ENCODE assay signal across 14 cellular contexts in genomic region chr1:64031191-64031590, GRCh38.
DNase-seq lines count a peak whose midpoint lies in the region; ATAC-seq and TF ChIP-seq lines count a peak whose summit lies in the region.
"Had no signal": no experiment of that assay in that cellular context is flagged by ENCODE, and none has a peak within 500 bp of the region (broad histone marks: within the 10 kb centered on the region; RNA-seq: fewer than 3 reads in every experiment).

No MANE protein-coding gene starts in this region.

- H3K9me3 Mint-ChIP-seq in effector memory CD8-positive, alpha-beta T cell, result no peaks in the 10 kb centered on the region

- ATAC-seq in sciatic nerve, result peak; percentile 38
- no peak for ATAC-seq in effector memory CD8-positive, alpha-beta T cell (replicated peaks)

- no peaks in the 10 kb centered on the region for H3K36me3 Mint-ChIP-seq in effector memory CD8-positive, alpha-beta T cell (ENCODE audit: insufficient read depth)

- H3K4me1 Mint-ChIP-seq in effector memory CD8-positive, alpha-beta T cell (ENCODE audit: low read depth in 2 of 2), result no peaks in the 10 kb centered on the region
- H3K4me1 Mint-ChIP-seq: H9 had no signal

- no peak overlapping the region for H3K4me3 ChIP-seq in fibroblast of mammary gland (ENCODE audit: control insufficient read depth, low read depth, low read length)

- TF ChIP-seq CTCF in fibroblast of mammary gland (conservative IDR thresholded peaks at IDR 0.05; ENCODE audit: control insufficient read depth, insufficient read depth, low read depth, low read length), result no peak

- intact Hi-C loops in sciatic nerve (cut with DNase I), result no loop called here

- H3K4me3 Mint-ChIP-seq in effector memory CD8-positive, alpha-beta T cell, result no peak overlapping the region
- H3K4me3 Mint-ChIP-seq: H9 had no signal

- H3K27me3 Mint-ChIP-seq in effector memory CD8-positive, alpha-beta T cell, result peaks cover 0 to 5% of the 10 kb centered on the region in 2 donors

- peak; percentile 49 for DNase-seq in EL
- peak; percentile 80 for DNase-seq in NCI-H226
- DNase-seq in fibroblast of mammary gland (ENCODE audit: low read depth), result peak; percentile 57
- no peak for DNase-seq in sciatic nerve (ENCODE audit: low spot score)
- DNase-seq in effector memory CD8-positive, alpha-beta T cell, result no peak
- no peak for DNase-seq in HK-2 (ENCODE audit: unreplicated experiment)
- no peak for DNase-seq in NCI-H2171 treated with DMSO at 0.1 percent for 48 hours (lab: John Stamatoyannopoulos, UW)
- DNase-seq: ACHN, AML-193, COR-L47, H9, NCI-H1436 treated with DMSO at 0.1 percent for 48 hours, NCI-H2227 treated with DMSO at 0.1 percent for 48 hours, NCI-H524 treated with DMSO at 0.1 percent for 48 hours had no signal

- no peak overlapping the region for H3K27ac Mint-ChIP-seq in effector memory CD8-positive, alpha-beta T cell

Comparison
In these comparisons a context has a peak if more than half of its experiments do, and no peak if none do; other contexts are left out.
1. DNase-seq: peak in EL (single experiment), NCI-H226 (single experiment) and fibroblast of mammary gland (single experiment); none in sciatic nerve (single experiment), effector memory CD8-positive, alpha-beta T cell (0 of 3), HK-2 (single experiment) and NCI-H2171 treated with DMSO at 0.1 percent for 48 hours (single experiment).